Comparison of ENCODE assay signal across 16 cellular contexts in the genomic region with DNA sequence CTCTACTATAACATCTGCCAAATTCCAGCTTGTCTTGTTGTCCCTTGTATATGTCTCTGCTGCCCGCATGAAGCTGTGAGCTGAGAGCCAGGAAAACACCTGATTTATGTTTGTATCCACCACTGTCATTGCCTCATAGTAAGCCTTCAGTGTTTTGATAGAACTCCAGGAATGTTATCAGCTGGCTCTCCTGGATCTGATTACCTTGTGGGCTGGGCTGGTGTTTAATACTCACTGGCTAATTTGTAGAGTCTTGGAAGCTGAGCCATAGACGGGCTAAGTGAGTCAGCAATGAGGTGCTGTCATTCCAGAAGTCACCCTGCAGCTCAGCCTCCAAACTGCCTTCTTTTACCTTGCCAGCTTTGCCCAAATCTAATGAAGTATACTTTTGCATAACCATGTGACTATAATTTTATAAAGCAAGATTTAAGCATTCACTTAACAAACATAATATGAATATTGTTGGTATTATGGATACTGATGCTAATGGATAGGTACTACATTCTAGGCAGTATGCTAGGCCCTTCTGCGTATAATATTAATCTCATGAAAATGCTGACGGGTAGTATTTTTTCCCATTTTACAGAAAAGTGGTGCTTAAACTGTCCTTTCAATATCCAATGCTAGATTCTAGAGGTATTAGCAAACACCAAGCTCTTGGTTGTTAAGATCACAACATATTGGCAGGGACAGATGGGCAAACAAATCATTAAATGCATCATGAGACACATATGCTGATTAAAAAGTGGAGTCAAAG.
A peak's percentile ranks its signal among the peaks of the same experiment; 100 is the strongest.
DNase-seq lines count a peak whose midpoint lies in the region; ATAC-seq, FAIRE-seq and TF ChIP-seq lines count a peak whose summit lies in the region.
"Had no signal": no experiment of that assay in that cellular context is flagged by ENCODE, and none has a peak within 500 bp of the region (broad histone marks: within the 10 kb centered on the region; RNA-seq: fewer than 3 reads in every experiment).

No MANE protein-coding gene starts in this region.

- peaks cover 43% of the 10 kb centered on the region for H3K4me1 Mint-ChIP-seq in progenitor cell of endocrine pancreas (ENCODE audit: low read depth)
- H3K4me1 Mint-ChIP-seq: activated CD8-positive, alpha-beta memory T cell treated with anti-CD3 and anti-CD28 coated beads, Interleukin-2, amount 10 ng/mL, durations not matched to agents 7 days and 5 days; stimulated activated naive B cell treated with anti-CD40 and anti-IgM and Interleukin-4, amounts not matched to agents 10 μg/mL and 1 μg/mL and 100 μg/mL, for 72 hours had no signal

- ATAC-seq in HG02588 (IDR thresholded peaks at IDR 0.05; ENCODE audit: unreplicated experiment), result no peak
- ATAC-seq: activated CD8-positive, alpha-beta memory T cell treated with anti-CD3 and anti-CD28 coated beads, Interleukin-2, amount 10 ng/mL, durations not matched to agents 7 days and 5 days; activated naive CD4-positive, alpha-beta T cell treated with anti-CD3 and anti-CD28 coated beads, Interleukin-2, amount 50 U/mL, for 72 hours; stimulated activated naive B cell treated with anti-CD40 and anti-IgM and Interleukin-4, amounts not matched to agents 10 μg/mL and 1 μg/mL and 100 μg/mL, for 72 hours had no signal

- H3K4me3 ChIP-seq in fibroblast of the aortic adventitia (ENCODE audit: low read depth, low read length), result no peak overlapping the region
- H3K4me3 ChIP-seq: BLaER1, SJSA1 had no signal

- peak; percentile 6 for DNase-seq in H54 (ENCODE audit: insufficient read length, low spot score)
- DNase-seq in NCI-H524 treated with DMSO at 0.1 percent for 48 hours (lab: John Stamatoyannopoulos, UW), result peak; percentile 81
- peak; percentile 17 for DNase-seq in fibroblast of the aortic adventitia (ENCODE audit: low read depth)
- no peak for DNase-seq in progenitor cell of endocrine pancreas (ENCODE audit: low spot score, unreplicated experiment)
- no peak for DNase-seq in NCI-H510A (lab: John Stamatoyannopoulos, UW)
- DNase-seq in NCI-H345 treated with DMSO at 0.1 percent for 48 hours (lab: John Stamatoyannopoulos, UW; ENCODE audit: unreplicated experiment), result no peak
- no peak for DNase-seq in DMS79 (lab: John Stamatoyannopoulos, UW)
- DNase-seq: activated CD8-positive, alpha-beta memory T cell treated with anti-CD3 and anti-CD28 coated beads, Interleukin-2, amount 10 ng/mL, durations not matched to agents 7 days and 5 days; NCI-H1105; NCI-H774; stimulated activated CD4-positive, alpha-beta T cell treated with anti-CD3 and anti-CD28 coated beads, Interleukin-4, amount 100 ng/mL, for 24 hours; stimulated activated naive B cell treated with anti-CD40 and anti-IgM and Interleukin-4, amounts not matched to agents 10 μg/mL and 1 μg/mL and 100 μg/mL, for 72 hours had no signal

- FAIRE-seq in H54 (lab: Jason Lieb, UNC), result no peak

- no peak for TF ChIP-seq POLR2A in H54 (IDR thresholded peaks at IDR 0.05; ENCODE audit: low read depth, low read length)

- no peaks in the 10 kb centered on the region for H3K27me3 Mint-ChIP-seq in progenitor cell of endocrine pancreas
- H3K27me3 Mint-ChIP-seq: activated CD8-positive, alpha-beta memory T cell treated with anti-CD3 and anti-CD28 coated beads, Interleukin-2, amount 10 ng/mL, durations not matched to agents 7 days and 5 days; stimulated activated naive B cell treated with anti-CD40 and anti-IgM and Interleukin-4, amounts not matched to agents 10 μg/mL and 1 μg/mL and 100 μg/mL, for 72 hours had no signal

- peak overlapping the region; percentile 47 for H3K27ac Mint-ChIP-seq in progenitor cell of endocrine pancreas
- H3K27ac Mint-ChIP-seq: activated CD8-positive, alpha-beta memory T cell treated with anti-CD3 and anti-CD28 coated beads, Interleukin-2, amount 10 ng/mL, durations not matched to agents 7 days and 5 days; activated naive CD4-positive, alpha-beta T cell treated with anti-CD3 and anti-CD28 coated beads, Interleukin-2, amount 50 U/mL, for 72 hours; stimulated activated naive B cell treated with anti-CD40 and anti-IgM and Interleukin-4, amounts not matched to agents 10 μg/mL and 1 μg/mL and 100 μg/mL, for 72 hours had no signal

- no peaks in the 10 kb centered on the region for H3K36me3 Mint-ChIP-seq in progenitor cell of endocrine pancreas (ENCODE audit: insufficient read depth)
- H3K36me3 Mint-ChIP-seq: activated CD8-positive, alpha-beta memory T cell treated with anti-CD3 and anti-CD28 coated beads, Interleukin-2, amount 10 ng/mL, durations not matched to agents 7 days and 5 days; activated naive CD4-positive, alpha-beta T cell treated with anti-CD3 and anti-CD28 coated beads, Interleukin-2, amount 50 U/mL, for 72 hours; stimulated activated naive B cell treated with anti-CD40 and anti-IgM and Interleukin-4, amounts not matched to agents 10 μg/mL and 1 μg/mL and 100 μg/mL, for 72 hours had no signal

- no peak for TF ChIP-seq CTCF in fibroblast of the aortic adventitia (IDR thresholded peaks at IDR 0.05; ENCODE audit: insufficient read depth, low read length)
- no peak for TF ChIP-seq CTCF in progenitor cell of endocrine pancreas (IDR thresholded peaks at IDR 0.05; ENCODE audit: unreplicated experiment)

- H3K4me3 Mint-ChIP-seq in progenitor cell of endocrine pancreas (ENCODE audit: low read depth), result no peak overlapping the region
- H3K4me3 Mint-ChIP-seq: activated CD8-positive, alpha-beta memory T cell treated with anti-CD3 and anti-CD28 coated beads, Interleukin-2, amount 10 ng/mL, durations not matched to agents 7 days and 5 days; stimulated activated naive B cell treated with anti-CD40 and anti-IgM and Interleukin-4, amounts not matched to agents 10 μg/mL and 1 μg/mL and 100 μg/mL, for 72 hours had no signal

- H3K9me3 Mint-ChIP-seq in progenitor cell of endocrine pancreas (ENCODE audit: low read depth), result no peaks in the 10 kb centered on the region
- H3K9me3 Mint-ChIP-seq: activated naive CD4-positive, alpha-beta T cell treated with anti-CD3 and anti-CD28 coated beads, Interleukin-2, amount 50 U/mL, for 72 hours; stimulated activated naive B cell treated with anti-CD40 and anti-IgM and Interleukin-4, amounts not matched to agents 10 μg/mL and 1 μg/mL and 100 μg/mL, for 72 hours had no signal

Comparison
In these comparisons a context has a peak if more than half of its experiments do, and no peak if none do; other contexts are left out.
1. DNase-seq: peak in H54 (single experiment), NCI-H524 treated with DMSO at 0.1 percent for 48 hours (single experiment) and fibroblast of the aortic adventitia (single experiment); none in progenitor cell of endocrine pancreas (single experiment), NCI-H510A (single experiment), NCI-H345 treated with DMSO at 0.1 percent for 48 hours (single experiment) and DMS79 (single experiment).